ENCODE assay signal across 21 cellular contexts in genomic region chr12:32739279-32739678, GRCh38. TPM values are rescaled to one million over a fixed set of nuclear protein-coding genes. Genes with fewer than 3 reads are reported as not detected.
DNase-seq lines count a peak whose midpoint lies in the region; ATAC-seq, FAIRE-seq and TF ChIP-seq lines count a peak whose summit lies in the region.
"Had no signal": no experiment of that assay in that cellular context is flagged by ENCODE, and none has a peak within 500 bp of the region (broad histone marks: within the 10 kb centered on the region; RNA-seq: fewer than 3 reads in every experiment).

No MANE protein-coding gene starts in this region.

- WGBS in heart right ventricle, 2 donors = 59 to 73% methylated on average over 2 of the region's 2 CpGs
- 83% methylated on average over 2 of the region's 2 CpGs for WGBS in HUES64
- WGBS in pancreas, 2 donors = 85 to 88% methylated on average over 2 of the region's 2 CpGs

- H3K9me3 ChIP-seq in heart right ventricle (no peaks in the 10 kb centered on the region), HUES64 (ENCODE audit: insufficient read depth, low read depth, low read length) (no peaks in the 10 kb centered on the region), pancreas (no peaks in the 10 kb centered on the region)

- DNase-seq in heart right ventricle = no peak
- no peak for DNase-seq in cardiac septum (ENCODE audit: low spot score)
- no peak for DNase-seq in GM19240 (ENCODE audit: insufficient read length, low spot score)
- no peak for DNase-seq in GOT3 (lab: John Stamatoyannopoulos, UW)
- no peak for DNase-seq in pancreas
- DNase-seq: CD4-positive, CD25-positive, alpha-beta regulatory T cell; EL; GF-D8; H9; HFFc6; IMR-90; NCI-H1092 treated with DMSO at 0.1 percent for 48 hours; NCI-H1436 treated with DMSO at 0.1 percent for 48 hours; NCI-H1930; NCI-H2227 treated with DMSO at 0.1 percent for 48 hours; NCI-H510A had no signal

- intact Hi-C loops in heart right ventricle (cut with DNase I) (no loop called here), cardiac septum (cut with DNase I) (no loop called here), pancreas (cut with DNase I) (no loop called here)

- FAIRE-seq in islet of Langerhans (lab: Jason Lieb, UNC) = peak; percentile 13
- no peak for FAIRE-seq in pancreas (lab: Jason Lieb, UNC)
- FAIRE-seq: GM19239 had no signal

- no peak for TF ChIP-seq CTCF in heart right ventricle (IDR thresholded peaks at IDR 0.05)
- no peak for TF ChIP-seq CTCF in pancreas (IDR thresholded peaks at IDR 0.05)

- H3K27me3 ChIP-seq in heart right ventricle (no peaks in the 10 kb centered on the region), HUES64 (ENCODE audit: insufficient read depth, low read length) (no peaks in the 10 kb centered on the region), pancreas (no peaks in the 10 kb centered on the region)

- H3K36me3 ChIP-seq in heart right ventricle = peaks cover 0 to 100% (median 57%) of the 10 kb centered on the region in 9 donors
- H3K36me3 ChIP-seq in HUES64 (ENCODE audit: insufficient read depth, low read length) = peaks cover 93% of the 10 kb centered on the region
- peaks cover 3 to 19% (median 6%) of the 10 kb centered on the region in 3 donors for H3K36me3 ChIP-seq in pancreas

- ATAC-seq in heart right ventricle (peak in 5 of 8 donors; percentile 47 to 76 (median 58)), pancreas (no peak)

- H3K4me1 ChIP-seq in heart right ventricle (peaks cover 0 to 23% (median 4%) of the 10 kb centered on the region in 9 donors), HUES64 (ENCODE audit: insufficient read depth, low read length) (peaks cover 22% of the 10 kb centered on the region), pancreas (no peaks in the 10 kb centered on the region)

- no peak overlapping the region for H3K4me3 ChIP-seq in heart right ventricle
- no peak overlapping the region for H3K4me3 ChIP-seq in HUES64 (ENCODE audit: low read length)
- H3K4me3 ChIP-seq in pancreas = no peak overlapping the region

- no peak overlapping the region for H3K9ac ChIP-seq in HUES64 (ENCODE audit: low read depth, low read length)
- H3K9ac ChIP-seq: KMS-11 had no signal

- H3K27ac ChIP-seq in heart right ventricle (peak overlapping the region in 6 of 10 donors; percentile 0 to 68 (median 18)), HUES64 (ENCODE audit: low read depth, low read length) (peak overlapping the region; percentile 43), pancreas (no peak overlapping the region)
- H3K27ac ChIP-seq: KMS-11, RWPE1 had no signal

RNA-seq across cellular contexts. Expression of gene YARS2, which starts 16.4 kb away (rescaled TPM):
- 10 to 100 TPM; 10.6 to 16.9 (median 12.7) TPM for total RNA-seq in heart right ventricle
- polyA plus RNA-seq in heart right ventricle = 10 to 100 TPM in 1 of 2 donors, 1 to 10 TPM in 1; 8.4 to 15.6 TPM
- total RNA-seq in cardiac septum = 11.6 TPM
- 34.2 TPM for polyA plus RNA-seq in HUES64 (2013, experiment 1 of 2)
- polyA plus RNA-seq in HUES64 (2013, experiment 2 of 2) = 40.6 TPM
- total RNA-seq in pancreas = 1 to 10 TPM; 3.7 to 7.9 (median 6.0) TPM
- 1 to 10 TPM; 6.0 to 7.4 TPM for polyA plus RNA-seq in pancreas

Comparison
In these comparisons a context has a peak if more than half of its experiments do, and no peak if none do; other contexts are left out.
1. ATAC-seq: peak in heart right ventricle (5 of 8); none in pancreas (0 of 4).
2. H3K27ac ChIP-seq: peak in heart right ventricle (6 of 10) and HUES64 (single experiment); none in pancreas (0 of 4).